ENCODE assay signal across 23 cellular contexts in the genomic region with DNA sequence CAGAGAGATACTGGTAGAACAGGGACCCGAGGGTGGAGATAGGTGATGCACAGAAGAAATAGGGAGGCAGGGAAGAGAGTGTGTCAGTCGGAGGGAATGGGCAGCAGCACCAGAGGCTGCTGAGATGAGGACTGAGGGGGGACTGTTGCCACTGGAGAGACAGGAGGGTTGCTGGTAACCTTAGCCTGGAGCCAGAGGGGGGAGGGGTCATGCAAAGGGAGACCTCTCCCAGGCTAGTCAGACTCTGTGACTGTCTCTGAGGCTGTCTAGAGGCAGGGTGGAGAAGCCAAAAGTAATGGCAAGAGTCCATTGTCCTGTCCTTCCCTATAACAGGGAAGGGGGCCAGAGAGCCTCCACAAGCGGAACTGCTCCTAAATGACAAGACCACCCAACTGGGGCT. TPM values are rescaled to one million over a fixed set of nuclear protein-coding genes. Genes with fewer than 3 reads are reported as not detected.
"Had no signal": no experiment of that assay in that cellular context is flagged by ENCODE, and none has a peak within 500 bp of the region (broad histone marks: within the 10 kb centered on the region; RNA-seq: fewer than 3 reads in every experiment).

No MANE protein-coding gene starts in this region.

- H3K4me3 ChIP-seq: body of pancreas, colonic mucosa, esophagus squamous epithelium, lung, tibial nerve, vagina had no signal

- H3K27ac Mint-ChIP-seq: activated B cell treated with CpG ODN at 0.5 μM for 24 hours had no signal

- H3K9me3 ChIP-seq: body of pancreas, colonic mucosa, esophagus squamous epithelium, tibial nerve, vagina had no signal

- H3K36me3 ChIP-seq: colonic mucosa, esophagus squamous epithelium, tibial nerve, vagina had no signal

- H3K27ac ChIP-seq: body of pancreas, colonic mucosa, esophagus squamous epithelium, tibial nerve, vagina had no signal

- ATAC-seq: activated naive CD4-positive, alpha-beta T cell treated with anti-CD3 and anti-CD28 coated beads, Interleukin-2, amount 50 U/mL, for 72 hours; body of pancreas; left colon; SK-N-SH treated with all-trans-retinoic acid at 6 μM for 48 hours had no signal

- H3K4me3 Mint-ChIP-seq: activated B cell treated with CpG ODN at 0.5 μM for 24 hours; T-helper 1 cell treated with Interleukin-12 subunit alpha and Interleukin-12 subunit beta and Interleukin-4 antibody, amounts not matched to agents 30 μg/mL and 1 μg/mL, for 36 hours had no signal

- FAIRE-seq: endothelial cell of umbilical vein, TTC549 had no signal

- DNase-seq: activated B cell treated with CpG ODN at 0.5 μM for 24 hours; activated CD4-positive, alpha-beta T cell treated with anti-CD3 and anti-CD28 coated beads for 48 hours; activated effector memory CD4-positive, alpha-beta T cell treated with Interleukin-2 at 50 U/mL for 16 hours; activated T-cell treated with anti-CD3 and anti-CD28 coated beads, Interleukin-2, amount 50 U/mL, for 1 hour; amygdala; body of pancreas; caudate nucleus; colonic mucosa; esophagus squamous epithelium; head of caudate nucleus; left colon; midbrain; stimulated activated CD4-positive, alpha-beta T cell treated with anti-CD3 and anti-CD28 coated beads, Interleukin-2, amount 100 ng/mL, for 48 hours; stimulated activated naive CD4-positive, alpha-beta T cell had no signal

- H3K9me3 Mint-ChIP-seq: activated B cell treated with CpG ODN at 0.5 μM for 24 hours had no signal

- H3K27me3 ChIP-seq: colonic mucosa, esophagus squamous epithelium, tibial nerve, vagina had no signal

RNA-seq across cellular contexts. Expression of gene DLEC1, which starts 2.1 kb away (rescaled TPM):
- total RNA-seq: endothelial cell of umbilical vein, myocyte had no signal
- polyA plus RNA-seq: endothelial cell of umbilical vein had no signal
